Comparison of ENCODE assay signal across 8 cellular contexts in genomic region chr2:109348645-109349554, GRCh38.
DNase-seq lines count a peak whose midpoint lies in the region; ATAC-seq and TF ChIP-seq lines count a peak whose summit lies in the region.

No MANE protein-coding gene starts in this region.

- ATAC-seq in CD8-positive, alpha-beta T cell, result peak; percentile 98
- peak; percentile 62 for ATAC-seq in GM21529 (IDR thresholded peaks at IDR 0.05; ENCODE audit: unreplicated experiment)
- ATAC-seq in Right ventricle myocardium superior (ENCODE audit: poor library complexity), result peak; percentile 67

- CTCF ChIA-PET in CD8-positive, alpha-beta T cell (lab: Charles Lee), result interaction anchor here (1.0 to 2.0 kb wide), 6 partner anchors 23 to 421 kb away, joined by 3 to 5 read pairs (median 4); partner anchors contain the start of gene SH3RF3

- intact Hi-C loops in CD8-positive, alpha-beta T cell (cut with DNase I, micrococcal nuclease), result loop anchor here (2.0 to 10.0 kb wide), 7 partner anchors 14 to 494 kb away; partner anchors contain the start of gene SH3RF3 (in 1 of the 2)
- intact Hi-C loops in Right ventricle myocardium superior (cut with DNase I) (no loop called here), colonic mucosa (cut with DNase I) (no loop called here)

- H3K4me1 ChIP-seq in CD8-positive, alpha-beta T cell (ENCODE audit: insufficient read depth, low read length), result peaks cover 48% of the 10 kb centered on the region
- H3K4me1 ChIP-seq in suprapubic skin (peaks cover 23% of the 10 kb centered on the region), colonic mucosa (peaks cover 4% of the 10 kb centered on the region)

- POLR2A ChIA-PET in CD8-positive, alpha-beta T cell (lab: Charles Lee), result interaction anchor here (1.0 to 2.5 kb wide), 7 partner anchors 10 to 370 kb away, joined by 3 to 14 read pairs (median 5); partner anchors contain the start of gene SH3RF3

- no peaks in the 10 kb centered on the region for H3K9me3 ChIP-seq in CD8-positive, alpha-beta T cell (ENCODE audit: low read length)
- H3K9me3 ChIP-seq in suprapubic skin (no peaks in the 10 kb centered on the region), colonic mucosa (no peaks in the 10 kb centered on the region)

- TF ChIP-seq POLR2A in suprapubic skin (IDR thresholded peaks at IDR 0.05), result no peak

- H3K36me3 Mint-ChIP-seq in CD8-positive, alpha-beta T cell, result no peaks in the 10 kb centered on the region
- no peaks in the 10 kb centered on the region for H3K36me3 Mint-ChIP-seq in T-helper 2 cell treated with Interferon-gamma antibody and Interleukin-4, amounts not matched to agents 5 μg/mL and 100 μg/mL, for 36 hours (ENCODE audit: low read depth)

- no peaks in the 10 kb centered on the region for H3K36me3 ChIP-seq in CD8-positive, alpha-beta T cell (ENCODE audit: insufficient read depth, low read length)
- no peaks in the 10 kb centered on the region for H3K36me3 ChIP-seq in suprapubic skin
- H3K36me3 ChIP-seq in colonic mucosa, result no peaks in the 10 kb centered on the region

- 65% methylated on average over 14 of the region's 14 CpGs for whole genome bisulfite sequencing in suprapubic skin

- no peak for TF ChIP-seq EP300 in suprapubic skin (IDR thresholded peaks at IDR 0.05)

- peak overlapping the region; percentile 21 for H3K4me3 ChIP-seq in CD8-positive, alpha-beta T cell (ENCODE audit: low read depth, low read length)
- H3K4me3 ChIP-seq in suprapubic skin (no peak overlapping the region), colonic mucosa (no peak overlapping the region)

- H3K27ac ChIP-seq in CD8-positive, alpha-beta T cell (ENCODE audit: low read depth, low read length), result peak overlapping the region; percentile 49
- H3K27ac ChIP-seq in suprapubic skin (no peak overlapping the region), colonic mucosa (no peak overlapping the region)

- no peak overlapping the region for H3K9ac ChIP-seq in colonic mucosa (ENCODE audit: low read depth in 2 of 2, low read length in 2 of 2)

- peak; percentile 30 to 80 (median 52) for DNase-seq in CD8-positive, alpha-beta T cell
- DNase-seq in T-helper 2 cell treated with Interferon-gamma antibody and Interleukin-4, amounts not matched to agents 5 μg/mL and 100 μg/mL, for 36 hours (ENCODE audit: low spot score), result no peak
- DNase-seq in Right ventricle myocardium superior (no peak), amniotic stem cell (lab: John Stamatoyannopoulos, UW) (no peak), suprapubic skin (ENCODE audit: low spot score in 2 of 2) (no peak), colonic mucosa (no peak), NCI-H82 treated with DMSO at 0.1 percent for 48 hours (lab: John Stamatoyannopoulos, UW; ENCODE audit: unreplicated experiment) (no peak)

- no peaks in the 10 kb centered on the region for H3K27me3 ChIP-seq in CD8-positive, alpha-beta T cell (ENCODE audit: insufficient read depth, low read length)
- H3K27me3 ChIP-seq in suprapubic skin (no peaks in the 10 kb centered on the region), colonic mucosa (no peaks in the 10 kb centered on the region)

- peaks cover 66% of the 10 kb centered on the region for H3K4me1 Mint-ChIP-seq in CD8-positive, alpha-beta T cell (ENCODE audit: low read depth)
- H3K4me1 Mint-ChIP-seq in T-helper 2 cell treated with Interferon-gamma antibody and Interleukin-4, amounts not matched to agents 5 μg/mL and 100 μg/mL, for 36 hours (ENCODE audit: low read depth), result peaks cover 13% of the 10 kb centered on the region

- peak overlapping the region; percentile 95 for H3K27ac Mint-ChIP-seq in CD8-positive, alpha-beta T cell
- peak overlapping the region; percentile 76 for H3K27ac Mint-ChIP-seq in T-helper 2 cell treated with Interferon-gamma antibody and Interleukin-4, amounts not matched to agents 5 μg/mL and 100 μg/mL, for 36 hours

- H3K9me3 Mint-ChIP-seq in CD8-positive, alpha-beta T cell, result no peaks in the 10 kb centered on the region
- H3K9me3 Mint-ChIP-seq in T-helper 2 cell treated with Interferon-gamma antibody and Interleukin-4, amounts not matched to agents 5 μg/mL and 100 μg/mL, for 36 hours, result no peaks in the 10 kb centered on the region

- H3K4me3 Mint-ChIP-seq in CD8-positive, alpha-beta T cell, result peak overlapping the region; percentile 71
- H3K4me3 Mint-ChIP-seq in T-helper 2 cell treated with Interferon-gamma antibody and Interleukin-4, amounts not matched to agents 5 μg/mL and 100 μg/mL, for 36 hours, result peak overlapping the region; percentile 45

- TF ChIP-seq CTCF in CD8-positive, alpha-beta T cell (IDR thresholded peaks at IDR 0.05), result no peak
- TF ChIP-seq CTCF in suprapubic skin (IDR thresholded peaks at IDR 0.05) (no peak), colonic mucosa (IDR thresholded peaks at IDR 0.05) (no peak)

- no peaks in the 10 kb centered on the region for H3K27me3 Mint-ChIP-seq in CD8-positive, alpha-beta T cell (ENCODE audit: low read depth)
- peaks cover 20% of the 10 kb centered on the region for H3K27me3 Mint-ChIP-seq in T-helper 2 cell treated with Interferon-gamma antibody and Interleukin-4, amounts not matched to agents 5 μg/mL and 100 μg/mL, for 36 hours (ENCODE audit: low read depth)

Comparison
In these comparisons a context has a peak if more than half of its experiments do, and no peak if none do; other contexts are left out.
1. DNase-seq: peak in CD8-positive, alpha-beta T cell (7 of 7); none in T-helper 2 cell treated with Interferon-gamma antibody and Interleukin-4, amounts not matched to agents 5 μg/mL and 100 μg/mL, for 36 hours (single experiment), Right ventricle myocardium superior (single experiment), amniotic stem cell (single experiment), suprapubic skin (0 of 2), colonic mucosa (single experiment) and NCI-H82 treated with DMSO at 0.1 percent for 48 hours (single experiment).
2. intact Hi-C loops: an anchor here in CD8-positive, alpha-beta T cell (2.0 to 10.0 kb wide); none called in Right ventricle myocardium superior and colonic mucosa.
3. Peak in every context shown above with its lines, with median percentiles within 50 percentile points of each other: ATAC-seq.